ENCODE assay signal across 24 cellular contexts in genomic region chr3:69260216-69260787, GRCh38.
DNase-seq lines count a peak whose midpoint lies in the region; ATAC-seq and TF ChIP-seq lines count a peak whose summit lies in the region.
"Had no signal": no experiment of that assay in that cellular context is flagged by ENCODE, and none has a peak within 500 bp of the region (broad histone marks: within the 10 kb centered on the region; RNA-seq: fewer than 3 reads in every experiment).

No MANE protein-coding gene starts in this region.

- TF ChIP-seq CTCF in upper lobe of right lung (IDR thresholded peaks at IDR 0.05) = no peak

- H3K27ac Mint-ChIP-seq in stimulated activated memory B cell treated with anti-CD40 and anti-IgM and Interleukin-4, amounts not matched to agents 10 μg/mL and 1 μg/mL and 100 μg/mL, for 72 hours = no peak overlapping the region
- no peak overlapping the region for H3K27ac Mint-ChIP-seq in activated CD4-positive, alpha-beta memory T cell treated with anti-CD3 and anti-CD28 coated beads, Interleukin-2, amount 10 ng/mL, durations not matched to agents 7 days and 5 days
- H3K27ac Mint-ChIP-seq: CD14-positive monocyte; CD4-positive, alpha-beta memory T cell; CD4-positive, CD25-positive, alpha-beta regulatory T cell; CD8-positive, alpha-beta memory T cell had no signal

- H2BK5ac ChIP-seq in mesenchymal stem cell (ENCODE audit: low read depth, low read length, poor library complexity, severe bottlenecking) = no peak overlapping the region

- no peak overlapping the region for H2BK12ac ChIP-seq in mesenchymal stem cell (ENCODE audit: low read length in 2 of 2)

- H3K9ac ChIP-seq in mesenchymal stem cell (ENCODE audit: low read length) = no peak overlapping the region
- H3K9ac ChIP-seq: BLaER1 had no signal

- H3K36me3 ChIP-seq in mesenchymal stem cell (ENCODE audit: control insufficient read depth in 1 of 2, insufficient read depth in 2 of 2, low read depth in 1 of 2, low read length in 2 of 2) = no peaks in the 10 kb centered on the region
- no peaks in the 10 kb centered on the region for H3K36me3 ChIP-seq in upper lobe of right lung
- H3K36me3 ChIP-seq: BE2C had no signal

- H4K91ac ChIP-seq in mesenchymal stem cell (ENCODE audit: low read length) = no peak overlapping the region

- no peak overlapping the region for H3K18ac ChIP-seq in mesenchymal stem cell (ENCODE audit: low read depth in 1 of 2, low read length in 2 of 2)

- no peak overlapping the region for H3K4me3 Mint-ChIP-seq in stimulated activated memory B cell treated with anti-CD40 and anti-IgM and Interleukin-4, amounts not matched to agents 10 μg/mL and 1 μg/mL and 100 μg/mL, for 72 hours
- H3K4me3 Mint-ChIP-seq in activated CD4-positive, alpha-beta memory T cell treated with anti-CD3 and anti-CD28 coated beads, Interleukin-2, amount 10 ng/mL, durations not matched to agents 7 days and 5 days = no peak overlapping the region
- H3K4me3 Mint-ChIP-seq: CD14-positive monocyte; CD4-positive, alpha-beta memory T cell; CD4-positive, CD25-positive, alpha-beta regulatory T cell; CD8-positive, alpha-beta memory T cell had no signal

- no peak for DNase-seq in mesenchymal stem cell
- DNase-seq in upper lobe of right lung = no peak
- no peak for DNase-seq in activated CD4-positive, alpha-beta memory T cell treated with anti-CD3 and anti-CD28 coated beads, Interleukin-2, amount 10 ng/mL, durations not matched to agents 7 days and 5 days
- DNase-seq in HuH-7.5 (ENCODE audit: low spot score) = no peak
- DNase-seq: 8988T; ACHN; BE2C; C1 segment of cervical spinal cord; CD4-positive, alpha-beta memory T cell; CD4-positive, CD25-positive, alpha-beta regulatory T cell; CD8-positive, alpha-beta memory T cell; COR-L47; DMS 273 treated with DMSO at 0.1 percent for 48 hours; DMS153; DMS53; DMS79; DND-41; EL; GDM1 had no signal

- H3K27ac ChIP-seq in mesenchymal stem cell (ENCODE audit: low read length, poor library complexity, severe bottlenecking) (no peak overlapping the region), upper lobe of right lung (no peak overlapping the region)
- H3K27ac ChIP-seq: BLaER1 had no signal

- no peak overlapping the region for H3K4me2 ChIP-seq in mesenchymal stem cell (ENCODE audit: low read length, poor library complexity, severe bottlenecking)
- H3K4me2 ChIP-seq: BLaER1 had no signal

- no peak overlapping the region for H3K23ac ChIP-seq in mesenchymal stem cell (ENCODE audit: low read length in 2 of 2)

- peak; percentile 32 for ATAC-seq in stimulated activated memory B cell treated with anti-CD40 and anti-IgM and Interleukin-4, amounts not matched to agents 10 μg/mL and 1 μg/mL and 100 μg/mL, for 72 hours
- ATAC-seq in upper lobe of right lung = peak; percentile 27
- no peak for ATAC-seq in GM19452 (IDR thresholded peaks at IDR 0.05; ENCODE audit: unreplicated experiment)
- ATAC-seq: GM12878 had no signal

- no peak overlapping the region for H2AFZ ChIP-seq in mesenchymal stem cell (ENCODE audit: low read depth, low read length)

- H3K4me3 ChIP-seq in mesenchymal stem cell (ENCODE audit: insufficient read depth in 1 of 2, low read depth in 1 of 2, low read length in 2 of 2) (no peak overlapping the region), upper lobe of right lung (no peak overlapping the region)
- H3K4me3 ChIP-seq: BLaER1, GM12878 had no signal

- H3K27me3 ChIP-seq in mesenchymal stem cell (ENCODE audit: control insufficient read depth in 1 of 2, insufficient read depth in 1 of 2, low read length in 2 of 2) (peaks cover 0 to 15% of the 10 kb centered on the region in 2 experiments), upper lobe of right lung (no peaks in the 10 kb centered on the region)
- H3K27me3 ChIP-seq: BE2C, BLaER1 had no signal

- H4K8ac ChIP-seq in mesenchymal stem cell (ENCODE audit: low read length) = no peak overlapping the region

- WGBS in mesenchymal stem cell = 94% methylated on average over 35 of the region's 35 CpGs

- H3K9me3 ChIP-seq in mesenchymal stem cell (ENCODE audit: control insufficient read depth, low read length) (no peaks in the 10 kb centered on the region), upper lobe of right lung (no peaks in the 10 kb centered on the region)
- H3K9me3 ChIP-seq: BE2C had no signal

- no peaks in the 10 kb centered on the region for H3K79me1 ChIP-seq in mesenchymal stem cell (replicated peaks; ENCODE audit: low read length, poor library complexity, severe bottlenecking)

- CTCF ChIA-PET in activated CD4-positive, alpha-beta memory T cell treated with anti-CD3 and anti-CD28 coated beads, Interleukin-2, amount 10 ng/mL, durations not matched to agents 7 days and 5 days (lab: Charles Lee) = interaction anchor here (1.1 kb wide), 1 partner anchor 46 kb away, joined by 3 read pairs; no protein-coding TSS in a partner anchor

- intact Hi-C loops in upper lobe of right lung (cut with DNase I) = no loop called here

- H3K36me3 Mint-ChIP-seq in stimulated activated memory B cell treated with anti-CD40 and anti-IgM and Interleukin-4, amounts not matched to agents 10 μg/mL and 1 μg/mL and 100 μg/mL, for 72 hours = no peaks in the 10 kb centered on the region
- H3K36me3 Mint-ChIP-seq in activated CD4-positive, alpha-beta memory T cell treated with anti-CD3 and anti-CD28 coated beads, Interleukin-2, amount 10 ng/mL, durations not matched to agents 7 days and 5 days (ENCODE audit: low read depth) = no peaks in the 10 kb centered on the region
- H3K36me3 Mint-ChIP-seq: CD4-positive, alpha-beta memory T cell; CD4-positive, CD25-positive, alpha-beta regulatory T cell; CD8-positive, alpha-beta memory T cell had no signal

- no peak overlapping the region for H2BK120ac ChIP-seq in mesenchymal stem cell (ENCODE audit: low read depth, low read length)

- POLR2A ChIA-PET in activated CD4-positive, alpha-beta memory T cell treated with anti-CD3 and anti-CD28 coated beads, Interleukin-2, amount 10 ng/mL, durations not matched to agents 7 days and 5 days (lab: Charles Lee) = no interaction called here

- H3K14ac ChIP-seq in mesenchymal stem cell (ENCODE audit: low read length in 2 of 2) = no peak overlapping the region

- peak overlapping the region; percentile 23 for H2BK15ac ChIP-seq in mesenchymal stem cell (ENCODE audit: low read depth, poor library complexity, severe bottlenecking)

- H3K27me3 Mint-ChIP-seq in stimulated activated memory B cell treated with anti-CD40 and anti-IgM and Interleukin-4, amounts not matched to agents 10 μg/mL and 1 μg/mL and 100 μg/mL, for 72 hours = peaks cover 10% of the 10 kb centered on the region
- H3K27me3 Mint-ChIP-seq in activated CD4-positive, alpha-beta memory T cell treated with anti-CD3 and anti-CD28 coated beads, Interleukin-2, amount 10 ng/mL, durations not matched to agents 7 days and 5 days = peaks cover 3% of the 10 kb centered on the region
- H3K27me3 Mint-ChIP-seq: CD4-positive, alpha-beta memory T cell had no signal

- H3K9me3 Mint-ChIP-seq in stimulated activated memory B cell treated with anti-CD40 and anti-IgM and Interleukin-4, amounts not matched to agents 10 μg/mL and 1 μg/mL and 100 μg/mL, for 72 hours = no peaks in the 10 kb centered on the region
- no peaks in the 10 kb centered on the region for H3K9me3 Mint-ChIP-seq in activated CD4-positive, alpha-beta memory T cell treated with anti-CD3 and anti-CD28 coated beads, Interleukin-2, amount 10 ng/mL, durations not matched to agents 7 days and 5 days
- H3K9me3 Mint-ChIP-seq: CD4-positive, alpha-beta memory T cell; CD8-positive, alpha-beta memory T cell had no signal

- H3K4me1 Mint-ChIP-seq in stimulated activated memory B cell treated with anti-CD40 and anti-IgM and Interleukin-4, amounts not matched to agents 10 μg/mL and 1 μg/mL and 100 μg/mL, for 72 hours = no peaks in the 10 kb centered on the region
- H3K4me1 Mint-ChIP-seq in activated CD4-positive, alpha-beta memory T cell treated with anti-CD3 and anti-CD28 coated beads, Interleukin-2, amount 10 ng/mL, durations not matched to agents 7 days and 5 days = no peaks in the 10 kb centered on the region
- H3K4me1 Mint-ChIP-seq: CD4-positive, alpha-beta memory T cell; CD4-positive, CD25-positive, alpha-beta regulatory T cell; CD8-positive, alpha-beta memory T cell had no signal

- H2AK5ac ChIP-seq in mesenchymal stem cell (ENCODE audit: low read length, severe bottlenecking) = no peak overlapping the region

- no peak overlapping the region for H3K4ac ChIP-seq in mesenchymal stem cell (ENCODE audit: low read depth in 1 of 2, low read length in 2 of 2)

- no peaks in the 10 kb centered on the region for H3K4me1 ChIP-seq in mesenchymal stem cell (ENCODE audit: control insufficient read depth, insufficient read depth, low read depth, low read length)
- no peaks in the 10 kb centered on the region for H3K4me1 ChIP-seq in upper lobe of right lung
- H3K4me1 ChIP-seq: BE2C, BLaER1 had no signal
